ENCODE assay signal across 25 cellular contexts in the genomic region with DNA sequence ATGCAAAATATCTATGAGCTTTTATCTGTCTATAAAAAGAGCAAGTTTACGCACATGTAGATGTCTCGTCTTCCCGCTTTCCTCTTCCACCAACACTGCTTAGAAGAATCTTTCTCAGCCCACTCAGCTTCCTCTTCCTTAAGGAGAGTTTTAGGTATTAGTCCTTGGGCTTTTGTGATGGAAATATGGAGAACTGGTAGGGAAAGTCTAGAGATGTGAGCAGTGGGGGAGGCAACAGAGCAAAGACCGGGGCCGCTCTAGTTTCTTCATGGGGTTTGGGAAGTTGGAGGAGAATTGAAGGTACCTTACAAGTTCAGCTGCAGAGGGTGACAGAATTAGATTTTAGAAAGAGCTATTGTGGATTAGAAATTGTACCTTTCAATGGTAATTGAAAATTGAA. TPM values are rescaled to one million over a fixed set of nuclear protein-coding genes. Genes with fewer than 3 reads are reported as not detected.
"Had no signal": no experiment of that assay in that cellular context is flagged by ENCODE, and none has a peak within 500 bp of the region (broad histone marks: within the 10 kb centered on the region; RNA-seq: fewer than 3 reads in every experiment).

No MANE protein-coding gene starts in this region.

- DNase-seq: hypothalamus; islet precursor cell; left ventricle myocardium inferior; mesendoderm; mucosa of descending colon; naive thymus-derived CD4-positive, alpha-beta T cell; pancreas; posterior cingulate gyrus; retina; right cardiac atrium; spleen; stimulated activated CD4-positive, alpha-beta T cell treated with anti-CD3 and anti-CD28 coated beads, Interleukin-4, amount 100 ng/mL, for 24 hours; stimulated activated naive CD4-positive, alpha-beta T cell; uterus had no signal

- H3K4me3 ChIP-seq: left ventricle myocardium inferior, lung, mucosa of descending colon, pancreas, prostate gland, skin epidermis, spleen, tibial nerve, uterus had no signal

- H3K4me3 Mint-ChIP-seq: mesothelial cell of epicardium; naive thymus-derived CD4-positive, alpha-beta T cell; natural killer cell treated with Interleukin-12 subunit alpha and Interleukin-12 subunit beta and Interleukin-15 and Interleukin-18, amount 100 ng/mL, for 72 hours; stimulated activated effector memory CD8-positive, alpha-beta T cell treated with anti-CD3 and anti-CD28 coated beads, Interleukin-12 subunit alpha, Interleukin-12 subunit beta, amount 100 ng/mL, for 72 hours; stimulated activated naive CD8-positive, alpha-beta T cell treated with anti-CD3 and anti-CD28 coated beads, Interleukin-15, Interleukin-2, amounts not matched to agents 100 ng/mL and 50 ng/mL, for 24 hours; type B pancreatic cell had no signal

- ATAC-seq: mucosa of descending colon; naive thymus-derived CD4-positive, alpha-beta T cell; natural killer cell treated with Interleukin-12 subunit alpha and Interleukin-12 subunit beta and Interleukin-15 and Interleukin-18, amount 100 ng/mL, for 72 hours; pancreas; right cardiac atrium; sciatic nerve; stimulated activated effector memory CD8-positive, alpha-beta T cell treated with anti-CD3 and anti-CD28 coated beads, Interleukin-12 subunit alpha, Interleukin-12 subunit beta, amount 100 ng/mL, for 72 hours had no signal

- H3K27me3 ChIP-seq: pancreas, spleen, tibial nerve, uterus had no signal

- H3K27ac ChIP-seq: left ventricle myocardium inferior, pancreas, prostate gland, skin epidermis, spleen, tibial nerve, uterus had no signal

- H3K36me3 Mint-ChIP-seq: mesothelial cell of epicardium; naive thymus-derived CD4-positive, alpha-beta T cell; natural killer cell treated with Interleukin-12 subunit alpha and Interleukin-12 subunit beta and Interleukin-15 and Interleukin-18, amount 100 ng/mL, for 72 hours; stimulated activated effector memory CD8-positive, alpha-beta T cell treated with anti-CD3 and anti-CD28 coated beads, Interleukin-12 subunit alpha, Interleukin-12 subunit beta, amount 100 ng/mL, for 72 hours; type B pancreatic cell had no signal

- H3K9me3 ChIP-seq: mucosa of descending colon, pancreas, prostate gland, spleen, tibial nerve, uterus had no signal

- H3K9me3 Mint-ChIP-seq: mesothelial cell of epicardium; natural killer cell treated with Interleukin-12 subunit alpha and Interleukin-12 subunit beta and Interleukin-15 and Interleukin-18, amount 100 ng/mL, for 72 hours; type B pancreatic cell had no signal

- H3K4me1 ChIP-seq: left ventricle myocardium inferior, pancreas, prostate gland, spleen, tibial nerve, uterus had no signal

- H3K4me1 Mint-ChIP-seq: mesothelial cell of epicardium; naive thymus-derived CD4-positive, alpha-beta T cell; stimulated activated effector memory CD8-positive, alpha-beta T cell treated with anti-CD3 and anti-CD28 coated beads, Interleukin-12 subunit alpha, Interleukin-12 subunit beta, amount 100 ng/mL, for 72 hours had no signal

- H3K36me3 ChIP-seq: left ventricle myocardium inferior, pancreas, prostate gland, spleen, tibial nerve, uterus had no signal

- H3K27ac Mint-ChIP-seq: mesothelial cell of epicardium; naive thymus-derived CD4-positive, alpha-beta T cell; natural killer cell treated with Interleukin-12 subunit alpha and Interleukin-12 subunit beta and Interleukin-15 and Interleukin-18, amount 100 ng/mL, for 72 hours; stimulated activated effector memory CD8-positive, alpha-beta T cell treated with anti-CD3 and anti-CD28 coated beads, Interleukin-12 subunit alpha, Interleukin-12 subunit beta, amount 100 ng/mL, for 72 hours; stimulated activated naive CD8-positive, alpha-beta T cell treated with anti-CD3 and anti-CD28 coated beads, Interleukin-15, Interleukin-2, amounts not matched to agents 100 ng/mL and 50 ng/mL, for 24 hours; type B pancreatic cell had no signal

- H3K27me3 Mint-ChIP-seq: natural killer cell treated with Interleukin-12 subunit alpha and Interleukin-12 subunit beta and Interleukin-15 and Interleukin-18, amount 100 ng/mL, for 72 hours; stimulated activated naive CD8-positive, alpha-beta T cell treated with anti-CD3 and anti-CD28 coated beads, Interleukin-15, Interleukin-2, amounts not matched to agents 100 ng/mL and 50 ng/mL, for 24 hours had no signal

RNA-seq across cellular contexts. Expression of a gene that starts 56.3 kb away (rescaled TPM):
- total RNA-seq: myocyte had no signal
